Comparison of ENCODE assay signal across 9 cellular contexts in the genomic region with DNA sequence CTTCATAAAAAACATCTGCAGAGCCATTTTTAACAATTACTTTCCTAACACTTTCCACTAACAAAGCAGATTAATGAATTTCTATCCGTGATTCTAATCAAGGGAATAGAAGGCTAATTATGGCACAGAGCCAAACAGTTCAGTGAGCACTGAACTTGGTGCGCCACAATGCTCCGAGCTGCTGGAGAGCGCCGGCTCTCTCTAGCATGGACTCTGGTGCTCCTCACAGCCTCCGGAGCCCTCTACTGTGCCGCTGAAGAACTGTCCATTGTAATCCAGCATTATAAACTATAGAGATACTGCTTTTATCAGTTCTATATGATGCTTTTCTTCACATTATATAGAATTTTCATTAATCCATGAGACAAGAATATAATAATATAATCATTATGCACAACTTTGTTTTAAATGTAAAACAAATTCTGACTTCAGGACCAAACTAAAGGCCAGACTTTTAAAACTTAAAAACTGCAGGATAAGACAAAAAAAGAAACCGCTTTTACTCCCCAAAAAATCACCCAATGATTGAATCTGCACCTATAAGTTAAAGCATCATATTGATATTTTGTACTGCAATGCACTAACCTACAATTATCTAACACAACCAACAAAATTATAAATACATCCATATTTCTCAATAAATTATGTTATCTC.
DNase-seq lines count a peak whose midpoint lies in the region; ATAC-seq, FAIRE-seq and TF ChIP-seq lines count a peak whose summit lies in the region.
"Had no signal": no experiment of that assay in that cellular context is flagged by ENCODE, and none has a peak within 500 bp of the region (broad histone marks: within the 10 kb centered on the region; RNA-seq: fewer than 3 reads in every experiment).

No MANE protein-coding gene starts in this region.

- H3K9ac ChIP-seq in MM.1S (ENCODE audit: low read length), result no peak overlapping the region

- H3K9me2 ChIP-seq in MM.1S (replicated peaks; ENCODE audit: insufficient read depth, low read length), result no peaks in the 10 kb centered on the region

- H3K9me3 ChIP-seq in MM.1S (replicated peaks; ENCODE audit: insufficient read depth, low read length), result no peaks in the 10 kb centered on the region

- no peaks in the 10 kb centered on the region for H4K20me1 ChIP-seq in MM.1S (ENCODE audit: insufficient read depth, low read length)

- no peak overlapping the region for H3K4me2 ChIP-seq in MM.1S (ENCODE audit: low read depth, low read length)

- peak; percentile 75 for TF ChIP-seq CTCF in D721Med (IDR thresholded peaks at IDR 0.05; ENCODE audit: insufficient read depth, missing control alignments)
- peak; percentile 22; the same call in 1 of the 2 replicates for TF ChIP-seq CTCF in MM.1S (IDR thresholded peaks at IDR 0.05; ENCODE audit: low read length)

- H3K27ac ChIP-seq in MM.1S (ENCODE audit: low read length), result no peak overlapping the region
- H3K27ac ChIP-seq: HL-60 had no signal

- intact Hi-C loops in posterior cingulate gyrus (cut with DNase I), result loop anchor here (1.0 to 10.0 kb wide), 3 partner anchors 119 to 967 kb away; partner anchors contain the start of gene RNF32

- H3K27me3 ChIP-seq in MM.1S (replicated peaks; ENCODE audit: insufficient read depth, low read length), result no peaks in the 10 kb centered on the region

- FAIRE-seq in D721Med (lab: Jason Lieb, UNC), result peak; percentile 48

- H3K4me3 ChIP-seq in MM.1S (ENCODE audit: low read length), result no peak overlapping the region

- DNase-seq in D721Med (ENCODE audit: insufficient read length, low spot score) (no peak), MM.1S (no peak), SW480 (ENCODE audit: low spot score) (peak; percentile 66), foreskin melanocyte (peak; percentile 50), posterior cingulate gyrus (peak; percentile 54 to 96 (median 74)), GOT3 (lab: John Stamatoyannopoulos, UW) (no peak)

- no peak overlapping the region for H2AFZ ChIP-seq in MM.1S (ENCODE audit: low read length)

- H3F3A ChIP-seq in MM.1S (ENCODE audit: insufficient read depth, low read length), result no peaks in the 10 kb centered on the region

- peaks cover 6% of the 10 kb centered on the region; the same call in 1 of the 2 replicates for H3K79me2 ChIP-seq in MM.1S (ENCODE audit: low read length)

- H3K4me1 ChIP-seq in MM.1S (ENCODE audit: low read length), result peaks cover 8% of the 10 kb centered on the region

- no peaks in the 10 kb centered on the region; the same call in 1 of the 2 replicates for H3K36me3 ChIP-seq in MM.1S (replicated peaks; ENCODE audit: insufficient read depth, low read length)

- ATAC-seq in GM21390 (IDR thresholded peaks at IDR 0.05; ENCODE audit: unreplicated experiment) (no peak), GM18498 (IDR thresholded peaks at IDR 0.05; ENCODE audit: unreplicated experiment) (no peak)

Comparison
In these comparisons a context has a peak if more than half of its experiments do, and no peak if none do; other contexts are left out.
1. DNase-seq: peak in SW480 (single experiment), foreskin melanocyte (single experiment) and posterior cingulate gyrus (10 of 10); none in D721Med (single experiment), MM.1S (single experiment) and GOT3 (single experiment).